Comparison of ENCODE assay signal across 1 cellular context in the genomic region with DNA sequence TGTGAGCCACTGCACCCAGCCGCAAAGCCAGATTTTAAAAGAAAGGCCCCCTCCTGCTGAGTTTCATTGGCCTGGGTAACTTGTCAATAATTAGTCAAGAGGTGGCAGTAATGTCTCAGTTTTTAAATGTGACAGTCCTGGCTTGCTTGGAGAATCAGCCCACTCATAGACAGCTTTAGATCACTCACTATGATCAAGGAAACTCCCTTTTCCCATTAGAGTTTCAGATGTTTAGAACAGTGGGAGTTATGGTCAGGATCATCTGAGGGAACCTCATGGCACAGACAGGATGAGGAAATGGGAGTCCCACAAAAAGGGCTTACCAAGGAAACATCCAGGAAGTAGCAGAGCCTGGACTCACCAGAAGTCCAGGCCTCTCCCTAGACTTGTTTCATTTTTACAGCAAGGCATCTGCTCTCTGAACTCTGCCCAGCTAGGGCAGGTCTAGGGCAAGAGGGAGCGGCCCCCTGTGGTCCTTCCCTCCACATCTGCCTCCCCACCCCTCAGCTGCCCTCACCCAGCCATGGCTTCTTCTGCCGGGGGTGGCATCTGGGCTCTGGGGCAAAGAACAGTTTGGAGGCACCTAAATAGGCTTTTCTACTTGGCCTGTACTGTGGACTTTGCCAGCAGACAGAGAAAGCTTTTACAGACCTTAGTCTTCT.
TF ChIP-seq lines count a peak whose summit lies in the region.

No MANE protein-coding gene starts in this region.

TF ChIP-seq in HCT116, 20 proteins besides CTCF, POLR2A, EP300 and RAD21 (continued from another document):
- TF ChIP-seq SRF (IDR thresholded peaks at IDR 0.05; ENCODE audit: low read depth) (no peak), SP1 (IDR thresholded peaks at IDR 0.05; ENCODE audit: low read depth) (no peak), YY1 (IDR thresholded peaks at IDR 0.05; ENCODE audit: extremely low read depth, insufficient replicate concordance, low read depth, low read length) (no peak), CEBPB (IDR thresholded peaks at IDR 0.05; ENCODE audit: low read depth) (no peak), EGR1 (IDR thresholded peaks at IDR 0.05; ENCODE audit: low read depth) (no peak), SIN3A (IDR thresholded peaks at IDR 0.05; ENCODE audit: low read depth) (no peak), TCF7L2 (IDR thresholded peaks at IDR 0.05; ENCODE audit: borderline replicate concordance, extremely low read depth, insufficient read depth, insufficient read length) (no peak), FOSL1 (IDR thresholded peaks at IDR 0.05; ENCODE audit: low read depth) (no peak), ELF1 (IDR thresholded peaks at IDR 0.05; ENCODE audit: borderline replicate concordance, low read depth) (no peak)
- TF ChIP-seq, protein P1, sequence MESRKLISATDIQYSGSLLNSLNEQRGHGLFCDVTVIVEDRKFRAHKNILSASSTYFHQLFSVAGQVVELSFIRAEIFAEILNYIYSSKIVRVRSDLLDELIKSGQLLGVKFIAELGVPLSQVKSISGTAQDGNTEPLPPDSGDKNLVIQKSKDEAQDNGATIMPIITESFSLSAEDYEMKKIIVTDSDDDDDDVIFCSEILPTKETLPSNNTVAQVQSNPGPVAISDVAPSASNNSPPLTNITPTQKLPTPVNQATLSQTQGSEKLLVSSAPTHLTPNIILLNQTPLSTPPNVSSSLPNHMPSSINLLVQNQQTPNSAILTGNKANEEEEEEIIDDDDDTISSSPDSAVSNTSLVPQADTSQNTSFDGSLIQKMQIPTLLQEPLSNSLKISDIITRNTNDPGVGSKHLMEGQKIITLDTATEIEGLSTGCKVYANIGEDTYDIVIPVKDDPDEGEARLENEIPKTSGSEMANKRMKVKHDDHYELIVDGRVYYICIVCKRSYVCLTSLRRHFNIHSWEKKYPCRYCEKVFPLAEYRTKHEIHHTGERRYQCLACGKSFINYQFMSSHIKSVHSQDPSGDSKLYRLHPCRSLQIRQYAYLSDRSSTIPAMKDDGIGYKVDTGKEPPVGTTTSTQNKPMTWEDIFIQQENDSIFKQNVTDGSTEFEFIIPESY (IDR thresholded peaks at IDR 0.05; ENCODE audit: extremely low read depth, insufficient replicate concordance, low read length) = no peak
- TF ChIP-seq, protein P2, sequence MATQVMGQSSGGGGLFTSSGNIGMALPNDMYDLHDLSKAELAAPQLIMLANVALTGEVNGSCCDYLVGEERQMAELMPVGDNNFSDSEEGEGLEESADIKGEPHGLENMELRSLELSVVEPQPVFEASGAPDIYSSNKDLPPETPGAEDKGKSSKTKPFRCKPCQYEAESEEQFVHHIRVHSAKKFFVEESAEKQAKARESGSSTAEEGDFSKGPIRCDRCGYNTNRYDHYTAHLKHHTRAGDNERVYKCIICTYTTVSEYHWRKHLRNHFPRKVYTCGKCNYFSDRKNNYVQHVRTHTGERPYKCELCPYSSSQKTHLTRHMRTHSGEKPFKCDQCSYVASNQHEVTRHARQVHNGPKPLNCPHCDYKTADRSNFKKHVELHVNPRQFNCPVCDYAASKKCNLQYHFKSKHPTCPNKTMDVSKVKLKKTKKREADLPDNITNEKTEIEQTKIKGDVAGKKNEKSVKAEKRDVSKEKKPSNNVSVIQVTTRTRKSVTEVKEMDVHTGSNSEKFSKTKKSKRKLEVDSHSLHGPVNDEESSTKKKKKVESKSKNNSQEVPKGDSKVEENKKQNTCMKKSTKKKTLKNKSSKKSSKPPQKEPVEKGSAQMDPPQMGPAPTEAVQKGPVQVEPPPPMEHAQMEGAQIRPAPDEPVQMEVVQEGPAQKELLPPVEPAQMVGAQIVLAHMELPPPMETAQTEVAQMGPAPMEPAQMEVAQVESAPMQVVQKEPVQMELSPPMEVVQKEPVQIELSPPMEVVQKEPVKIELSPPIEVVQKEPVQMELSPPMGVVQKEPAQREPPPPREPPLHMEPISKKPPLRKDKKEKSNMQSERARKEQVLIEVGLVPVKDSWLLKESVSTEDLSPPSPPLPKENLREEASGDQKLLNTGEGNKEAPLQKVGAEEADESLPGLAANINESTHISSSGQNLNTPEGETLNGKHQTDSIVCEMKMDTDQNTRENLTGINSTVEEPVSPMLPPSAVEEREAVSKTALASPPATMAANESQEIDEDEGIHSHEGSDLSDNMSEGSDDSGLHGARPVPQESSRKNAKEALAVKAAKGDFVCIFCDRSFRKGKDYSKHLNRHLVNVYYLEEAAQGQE (IDR thresholded peaks at IDR 0.05; ENCODE audit: low read depth) = no peak
